ENCODE assay signal across 7 cellular contexts in genomic region chr18:77021478-77021877, GRCh38.
DNase-seq lines count a peak whose midpoint lies in the region; ATAC-seq and TF ChIP-seq lines count a peak whose summit lies in the region.
"Not testable (repeated sequence)": the region's sequence is repeated elsewhere in the genome, so short reads cannot be mapped to it uniquely, and the experiment has no call there.

No MANE protein-coding gene starts in this region.

- H3K79me2 ChIP-seq in Karpas-422 (ENCODE audit: low read length), result peaks cover 14% of the 10 kb centered on the region; the same call in 1 of the 2 replicates

- not testable (repeated sequence) for H3K9me3 ChIP-seq in Karpas-422 (ENCODE audit: low read length); neutrophil

- POLR2A ChIA-PET in activated CD8-positive, alpha-beta T cell treated with anti-CD3 and anti-CD28 coated beads, Interleukin-2, amount 10 ng/mL, durations not matched to agents 7 days and 5 days (lab: Charles Lee), result not testable (repeated sequence)
- POLR2A ChIA-PET in MCF 10A (lab: Yijun Ruan, JAX), result interaction anchor here (0.5 kb wide), 1 partner anchor 1069 kb away, joined by 3 read pairs; no protein-coding TSS in a partner anchor

- peak overlapping the region; percentile 65; the same call in 1 of the 2 replicates for H3K27ac ChIP-seq in Karpas-422 (ENCODE audit: low read length)
- peak overlapping the region in 58 of 59 donors; percentile 73 to 100 (median 96) for H3K27ac ChIP-seq in dorsolateral prefrontal cortex
- H3K27ac ChIP-seq in layer of hippocampus (ENCODE audit: low read depth, low read length), result peak overlapping the region; percentile 97
- H3K27ac ChIP-seq in neutrophil, result peak overlapping the region; percentile 45
- H3K27ac ChIP-seq in temporal lobe (ENCODE audit: low read depth, low read length), result peak overlapping the region; percentile 100

- H3K9me3 Mint-ChIP-seq in activated CD8-positive, alpha-beta T cell treated with anti-CD3 and anti-CD28 coated beads, Interleukin-2, amount 10 ng/mL, durations not matched to agents 7 days and 5 days (ENCODE audit: insufficient read depth), result not testable (repeated sequence)
- peaks cover 14% of the 10 kb centered on the region for H3K9me3 Mint-ChIP-seq in MCF 10A (ENCODE audit: unreplicated experiment)

- H3K9me2 ChIP-seq in Karpas-422 (replicated peaks; ENCODE audit: insufficient read depth, low read length), result not testable (repeated sequence)

- peaks cover 17% of the 10 kb centered on the region for H3K4me1 Mint-ChIP-seq in activated CD8-positive, alpha-beta T cell treated with anti-CD3 and anti-CD28 coated beads, Interleukin-2, amount 10 ng/mL, durations not matched to agents 7 days and 5 days (ENCODE audit: low read depth)
- not testable (repeated sequence) for H3K4me1 Mint-ChIP-seq in MCF 10A (ENCODE audit: insufficient read depth, unreplicated experiment)

- ATAC-seq in activated CD8-positive, alpha-beta T cell treated with anti-CD3 and anti-CD28 coated beads, Interleukin-2, amount 10 ng/mL, durations not matched to agents 7 days and 5 days, result not testable (repeated sequence)

- CTCF ChIA-PET in activated CD8-positive, alpha-beta T cell treated with anti-CD3 and anti-CD28 coated beads, Interleukin-2, amount 10 ng/mL, durations not matched to agents 7 days and 5 days (lab: Charles Lee), result not testable (repeated sequence)
- CTCF ChIA-PET in MCF 10A (lab: Yijun Ruan, JAX), result interaction anchor here (0.6 to 0.8 kb wide), 2 partner anchors 9 to 13 kb away, joined by 3 to 4 read pairs; no protein-coding TSS in a partner anchor

- H3K4me3 ChIP-seq in Karpas-422 (ENCODE audit: low read length); neutrophil (ENCODE audit: low read depth in 1 of 2, low read length in 1 of 2): not testable (repeated sequence)
- peak overlapping the region in 17 of 59 donors; percentile 20 to 58 (median 35) for H3K4me3 ChIP-seq in dorsolateral prefrontal cortex

- not testable (repeated sequence) for H3K27me3 Mint-ChIP-seq in activated CD8-positive, alpha-beta T cell treated with anti-CD3 and anti-CD28 coated beads, Interleukin-2, amount 10 ng/mL, durations not matched to agents 7 days and 5 days (ENCODE audit: low read depth); MCF 10A (ENCODE audit: insufficient read depth, unreplicated experiment)

- H3K4me1 ChIP-seq in Karpas-422 (ENCODE audit: low read length) (peaks cover 58% of the 10 kb centered on the region), neutrophil (ENCODE audit: control insufficient read depth in 1 of 2, insufficient read depth in 1 of 2, low read depth in 1 of 2, low read length in 1 of 2) (peaks cover 30 to 43% of the 10 kb centered on the region in 2 experiments)

- not testable (repeated sequence) for H4K20me1 ChIP-seq in Karpas-422 (ENCODE audit: insufficient read depth, low read depth, low read length)

- H3K27ac Mint-ChIP-seq in activated CD8-positive, alpha-beta T cell treated with anti-CD3 and anti-CD28 coated beads, Interleukin-2, amount 10 ng/mL, durations not matched to agents 7 days and 5 days, result peak overlapping the region; percentile 57
- H3K27ac Mint-ChIP-seq in MCF 10A (ENCODE audit: low read depth, unreplicated experiment), result peak overlapping the region; percentile 27

- peaks cover 46% of the 10 kb centered on the region for H3K36me3 Mint-ChIP-seq in activated CD8-positive, alpha-beta T cell treated with anti-CD3 and anti-CD28 coated beads, Interleukin-2, amount 10 ng/mL, durations not matched to agents 7 days and 5 days (ENCODE audit: low read depth)
- peaks cover 25% of the 10 kb centered on the region for H3K36me3 Mint-ChIP-seq in MCF 10A (ENCODE audit: insufficient read depth, unreplicated experiment)

- not testable (repeated sequence) for TF ChIP-seq CTCF in MCF 10A (IDR thresholded peaks at IDR 0.05; ENCODE audit: unreplicated experiment); dorsolateral prefrontal cortex (IDR thresholded peaks at IDR 0.05 in 54 of 56, conservative IDR thresholded peaks at IDR 0.05 in 2 of 56; ENCODE audit: low read depth in 1 of 56, partially characterized antibody in 56 of 56); neutrophil (IDR thresholded peaks at IDR 0.05)

- H3K36me3 ChIP-seq in Karpas-422 (ENCODE audit: insufficient read depth, low read length), result not testable (repeated sequence)
- H3K36me3 ChIP-seq in neutrophil, result peaks cover 94% of the 10 kb centered on the region

- DNase-seq in Karpas-422; activated CD8-positive, alpha-beta T cell treated with anti-CD3 and anti-CD28 coated beads, Interleukin-2, amount 10 ng/mL, durations not matched to agents 7 days and 5 days; MCF 10A (ENCODE audit: unreplicated experiment): not testable (repeated sequence)
- DNase-seq in dorsolateral prefrontal cortex, result peak in 1 of 10 donors; percentile 8

- not testable (repeated sequence) for H3K27me3 ChIP-seq in Karpas-422 (ENCODE audit: low read length); dorsolateral prefrontal cortex; layer of hippocampus (ENCODE audit: control insufficient read depth, insufficient read depth, low read length); neutrophil

- not testable (repeated sequence) for H3K4me3 Mint-ChIP-seq in activated CD8-positive, alpha-beta T cell treated with anti-CD3 and anti-CD28 coated beads, Interleukin-2, amount 10 ng/mL, durations not matched to agents 7 days and 5 days; MCF 10A (ENCODE audit: unreplicated experiment)

- BruUV-seq in MCF 10A (replicated peaks; lab: Mats Ljungman, UMichigan), result not testable (repeated sequence)

- not testable (repeated sequence) for H3K4me2 ChIP-seq in Karpas-422 (ENCODE audit: low read depth, low read length, poor library complexity, severe bottlenecking)

- intact Hi-C loops in MCF 10A (cut with micrococcal nuclease); dorsolateral prefrontal cortex (cut with DNase I): not testable (repeated sequence)

- H2AFZ ChIP-seq in Karpas-422 (ENCODE audit: low read length), result not testable (repeated sequence)

- not testable (repeated sequence) for H3K9ac ChIP-seq in Karpas-422 (ENCODE audit: low read length)

Comparison
In these comparisons a context has a peak if more than half of its experiments do, and no peak if none do; other contexts are left out.
1. H3K27ac ChIP-seq: peak in every context shown above with its lines; median percentile 100 in temporal lobe; 97 in layer of hippocampus; 96 in dorsolateral prefrontal cortex; 65 in Karpas-422; 45 in neutrophil.